Comparison of ENCODE assay signal across 22 cellular contexts in genomic region chr13:27440408-27440807, GRCh38. TPM values are rescaled to one million over a fixed set of nuclear protein-coding genes. Genes with fewer than 3 reads are reported as not detected.
DNase-seq lines count a peak whose midpoint lies in the region; ATAC-seq and TF ChIP-seq lines count a peak whose summit lies in the region.
"Had no signal": no experiment of that assay in that cellular context is flagged by ENCODE, and none has a peak within 500 bp of the region (broad histone marks: within the 10 kb centered on the region; RNA-seq: fewer than 3 reads in every experiment).

No MANE protein-coding gene starts in this region.

- no peak overlapping the region for H3K4me3 ChIP-seq in OCI-LY7 (ENCODE audit: low read depth, low read length, poor library complexity, severe bottlenecking)
- H3K4me3 ChIP-seq: Peyer's patch, sigmoid colon had no signal

- POLR2A ChIA-PET in activated naive CD8-positive, alpha-beta T cell treated with anti-CD3 and anti-CD28 coated beads, Interleukin-2, amount 10 ng/mL, durations not matched to agents 7 days and 5 days (lab: Charles Lee) = interaction anchor here (1.4 kb wide), 1 partner anchor 16 kb away, joined by 3 read pairs; no protein-coding TSS in a partner anchor
- POLR2A ChIA-PET in OCI-LY7 (lab: Charles Lee) = interaction anchor here (1.0 kb wide), 1 partner anchor 14 kb away, joined by 3 read pairs; no protein-coding TSS in a partner anchor

- ATAC-seq in activated naive CD8-positive, alpha-beta T cell treated with anti-CD3 and anti-CD28 coated beads, Interleukin-2, amount 10 ng/mL, durations not matched to agents 7 days and 5 days (ENCODE audit: low read depth) = peak; percentile 53
- ATAC-seq in activated naive CD8-positive, alpha-beta T cell treated with anti-CD3 and anti-CD28 coated beads, Interleukin-2, amount 50 U/mL, for 24 hours = no peak
- peak; percentile 72 for ATAC-seq in GM21576 (IDR thresholded peaks at IDR 0.05; ENCODE audit: unreplicated experiment)
- no peak for ATAC-seq in stimulated activated memory B cell treated with anti-CD40 and anti-IgM and Interleukin-4, amounts not matched to agents 10 μg/mL and 1 μg/mL and 100 μg/mL, for 72 hours
- ATAC-seq: activated naive CD4-positive, alpha-beta T cell treated with anti-CD3 and anti-CD28 coated beads, Interleukin-2, amount 50 U/mL, for 72 hours had no signal

- H3K9me2 ChIP-seq in OCI-LY7 (ENCODE audit: insufficient read depth, low read length) = no peaks in the 10 kb centered on the region

- peaks cover 34% of the 10 kb centered on the region for H3K4me1 Mint-ChIP-seq in activated naive CD8-positive, alpha-beta T cell treated with anti-CD3 and anti-CD28 coated beads, Interleukin-2, amount 10 ng/mL, durations not matched to agents 7 days and 5 days
- peaks cover 38% of the 10 kb centered on the region for H3K4me1 Mint-ChIP-seq in activated naive CD8-positive, alpha-beta T cell treated with anti-CD3 and anti-CD28 coated beads, Interleukin-2, amount 50 U/mL, for 24 hours
- H3K4me1 Mint-ChIP-seq in stimulated activated memory B cell treated with anti-CD40 and anti-IgM and Interleukin-4, amounts not matched to agents 10 μg/mL and 1 μg/mL and 100 μg/mL, for 72 hours = peaks cover 39% of the 10 kb centered on the region

- peaks cover 46% of the 10 kb centered on the region for H3K36me3 Mint-ChIP-seq in activated naive CD8-positive, alpha-beta T cell treated with anti-CD3 and anti-CD28 coated beads, Interleukin-2, amount 10 ng/mL, durations not matched to agents 7 days and 5 days
- peaks cover 27% of the 10 kb centered on the region for H3K36me3 Mint-ChIP-seq in activated naive CD8-positive, alpha-beta T cell treated with anti-CD3 and anti-CD28 coated beads, Interleukin-2, amount 50 U/mL, for 24 hours (ENCODE audit: low read depth)
- peaks cover 54% of the 10 kb centered on the region for H3K36me3 Mint-ChIP-seq in stimulated activated memory B cell treated with anti-CD40 and anti-IgM and Interleukin-4, amounts not matched to agents 10 μg/mL and 1 μg/mL and 100 μg/mL, for 72 hours

- H3K4me3 Mint-ChIP-seq in activated naive CD8-positive, alpha-beta T cell treated with anti-CD3 and anti-CD28 coated beads, Interleukin-2, amount 10 ng/mL, durations not matched to agents 7 days and 5 days = peak overlapping the region; percentile 9
- no peak overlapping the region for H3K4me3 Mint-ChIP-seq in activated naive CD8-positive, alpha-beta T cell treated with anti-CD3 and anti-CD28 coated beads, Interleukin-2, amount 50 U/mL, for 24 hours
- H3K4me3 Mint-ChIP-seq in stimulated activated memory B cell treated with anti-CD40 and anti-IgM and Interleukin-4, amounts not matched to agents 10 μg/mL and 1 μg/mL and 100 μg/mL, for 72 hours = no peak overlapping the region

- H4K20me1 ChIP-seq in OCI-LY7 (ENCODE audit: insufficient read depth, low read length) = no peaks in the 10 kb centered on the region

- CTCF ChIA-PET in OCI-LY7 (lab: Charles Lee; ENCODE audit: unreplicated experiment) = no interaction called here

- H3K27ac ChIP-seq in OCI-LY7 (ENCODE audit: low read depth, low read length, poor library complexity, severe bottlenecking) = no peak overlapping the region
- H3K27ac ChIP-seq: brain microvascular endothelial cell, HL-60, parathyroid adenoma, sigmoid colon had no signal

- no TSS peak for BruUV-seq in OCI-LY7 (replicated peaks; lab: Mats Ljungman, UMichigan)

- H3K4me2 ChIP-seq in OCI-LY7 (ENCODE audit: low read length) = no peak overlapping the region

- intact Hi-C loops in OCI-LY7 (cut with micrococcal nuclease; ENCODE audit: unreplicated experiment) = no loop called here

- no peak overlapping the region for H2AFZ ChIP-seq in OCI-LY7 (ENCODE audit: low read length)
- H2AFZ ChIP-seq: parathyroid adenoma had no signal

- H3K4me1 ChIP-seq in OCI-LY7 (ENCODE audit: insufficient read depth, low read length, poor library complexity, severe bottlenecking) = peaks cover 4% of the 10 kb centered on the region
- H3K4me1 ChIP-seq: parathyroid adenoma, sigmoid colon had no signal

- no peaks in the 10 kb centered on the region for H3K9me3 Mint-ChIP-seq in activated naive CD8-positive, alpha-beta T cell treated with anti-CD3 and anti-CD28 coated beads, Interleukin-2, amount 10 ng/mL, durations not matched to agents 7 days and 5 days
- no peaks in the 10 kb centered on the region for H3K9me3 Mint-ChIP-seq in activated naive CD8-positive, alpha-beta T cell treated with anti-CD3 and anti-CD28 coated beads, Interleukin-2, amount 50 U/mL, for 24 hours
- no peaks in the 10 kb centered on the region for H3K9me3 Mint-ChIP-seq in stimulated activated memory B cell treated with anti-CD40 and anti-IgM and Interleukin-4, amounts not matched to agents 10 μg/mL and 1 μg/mL and 100 μg/mL, for 72 hours
- H3K9me3 Mint-ChIP-seq: activated naive CD4-positive, alpha-beta T cell treated with anti-CD3 and anti-CD28 coated beads, Interleukin-2, amount 50 U/mL, for 72 hours had no signal

- peaks cover 10% of the 10 kb centered on the region; the same call in 1 of the 2 replicates for H3K79me2 ChIP-seq in OCI-LY7 (ENCODE audit: insufficient read depth, low read depth, low read length)

- no peak for DNase-seq in activated naive CD8-positive, alpha-beta T cell treated with anti-CD3 and anti-CD28 coated beads, Interleukin-2, amount 10 ng/mL, durations not matched to agents 7 days and 5 days
- no peak for DNase-seq in activated naive CD8-positive, alpha-beta T cell treated with anti-CD3 and anti-CD28 coated beads, Interleukin-2, amount 50 U/mL, for 24 hours
- DNase-seq in OCI-LY7 (ENCODE audit: low spot score) (peak; percentile 17), Kasumi-1 (lab: John Stamatoyannopoulos, UW) (no peak), NCI-H82 (lab: John Stamatoyannopoulos, UW) (no peak)
- DNase-seq in stimulated activated CD4-positive, alpha-beta T cell treated with anti-CD3 and anti-CD28 coated beads, Interleukin-1b, Interleukin-23, amount 100 ng/mL, for 48 hours = no peak
- DNase-seq: activated CD4-positive, CD25-positive, alpha-beta regulatory T cell treated with anti-CD3 and anti-CD28 coated beads, Interleukin-2, amount 50 U/mL, for 72 hours; activated CD8-positive, alpha-beta memory T cell treated with anti-CD3 and anti-CD28 coated beads, Interleukin-2, amount 50 U/mL, for 48 hours; brain microvascular endothelial cell; IMR-90; mammary epithelial cell; MV-4-11; naive B cell; NCI-H526 treated with DMSO at 0.1 percent for 48 hours; Peyer's patch; sigmoid colon; T1000 had no signal

- no peak for TF ChIP-seq CTCF in OCI-LY7 (conservative IDR thresholded peaks at IDR 0.05; ENCODE audit: low read length)

- H3K36me3 ChIP-seq in OCI-LY7 (ENCODE audit: insufficient read depth, low read length) = peaks cover 56% of the 10 kb centered on the region

- H3K27me3 Mint-ChIP-seq in activated naive CD8-positive, alpha-beta T cell treated with anti-CD3 and anti-CD28 coated beads, Interleukin-2, amount 10 ng/mL, durations not matched to agents 7 days and 5 days = no peaks in the 10 kb centered on the region
- H3K27me3 Mint-ChIP-seq in activated naive CD8-positive, alpha-beta T cell treated with anti-CD3 and anti-CD28 coated beads, Interleukin-2, amount 50 U/mL, for 24 hours = no peaks in the 10 kb centered on the region
- H3K27me3 Mint-ChIP-seq in stimulated activated memory B cell treated with anti-CD40 and anti-IgM and Interleukin-4, amounts not matched to agents 10 μg/mL and 1 μg/mL and 100 μg/mL, for 72 hours = no peaks in the 10 kb centered on the region
- H3K27me3 Mint-ChIP-seq: naive B cell had no signal

- no peak overlapping the region for H3K27ac Mint-ChIP-seq in activated naive CD8-positive, alpha-beta T cell treated with anti-CD3 and anti-CD28 coated beads, Interleukin-2, amount 10 ng/mL, durations not matched to agents 7 days and 5 days
- no peak overlapping the region for H3K27ac Mint-ChIP-seq in activated naive CD8-positive, alpha-beta T cell treated with anti-CD3 and anti-CD28 coated beads, Interleukin-2, amount 50 U/mL, for 24 hours
- peak overlapping the region; percentile 68 for H3K27ac Mint-ChIP-seq in stimulated activated memory B cell treated with anti-CD40 and anti-IgM and Interleukin-4, amounts not matched to agents 10 μg/mL and 1 μg/mL and 100 μg/mL, for 72 hours
- H3K27ac Mint-ChIP-seq: activated naive CD4-positive, alpha-beta T cell treated with anti-CD3 and anti-CD28 coated beads, Interleukin-2, amount 50 U/mL, for 72 hours had no signal

- H3K9me3 ChIP-seq in OCI-LY7 (ENCODE audit: low read length) = no peaks in the 10 kb centered on the region
- H3K9me3 ChIP-seq: Peyer's patch, sigmoid colon had no signal

RNA-seq across cellular contexts. Expression of gene MTIF3, which starts 10.0 kb away (rescaled TPM):
- total RNA-seq in activated naive CD8-positive, alpha-beta T cell treated with anti-CD3 and anti-CD28 coated beads, Interleukin-2, amount 10 ng/mL, durations not matched to agents 7 days and 5 days = 10 to 100 TPM; 51.5 to 60.4 TPM
- total RNA-seq in OCI-LY7 (2014; rRNA removed; shearing (Covaris generic)) = 37.9 and 56.3 TPM in 2 replicates
- total RNA-seq in OCI-LY7 (2022) = 42.9 and 51.2 TPM in 2 replicates

RNA-seq across cellular contexts. Expression of gene GTF3A, which starts 16.0 kb away (rescaled TPM):
- 100 to 1,000 TPM; 159 to 173 TPM for total RNA-seq in activated naive CD8-positive, alpha-beta T cell treated with anti-CD3 and anti-CD28 coated beads, Interleukin-2, amount 10 ng/mL, durations not matched to agents 7 days and 5 days
- total RNA-seq in OCI-LY7 (2014; rRNA removed; shearing (Covaris generic)) = 220 and 251 TPM in 2 replicates
- 242 and 245 TPM in 2 replicates for total RNA-seq in OCI-LY7 (2022)

Comparison
In these comparisons a context has a peak if more than half of its experiments do, and no peak if none do; other contexts are left out.
1. ATAC-seq: peak in activated naive CD8-positive, alpha-beta T cell treated with anti-CD3 and anti-CD28 coated beads, Interleukin-2, amount 10 ng/mL, durations not matched to agents 7 days and 5 days (single experiment) and GM21576 (single experiment); none in activated naive CD8-positive, alpha-beta T cell treated with anti-CD3 and anti-CD28 coated beads, Interleukin-2, amount 50 U/mL, for 24 hours (single experiment) and stimulated activated memory B cell treated with anti-CD40 and anti-IgM and Interleukin-4, amounts not matched to agents 10 μg/mL and 1 μg/mL and 100 μg/mL, for 72 hours (single experiment).